Comparison of ENCODE assay signal across 14 cellular contexts in genomic region chr12:119182701-119183493, GRCh38. TPM values are rescaled to one million over a fixed set of nuclear protein-coding genes. Genes with fewer than 3 reads are reported as not detected.
DNase-seq lines count a peak whose midpoint lies in the region; ATAC-seq and TF ChIP-seq lines count a peak whose summit lies in the region.
"Had no signal": no experiment of that assay in that cellular context is flagged by ENCODE, and none has a peak within 500 bp of the region (broad histone marks: within the 10 kb centered on the region; RNA-seq: fewer than 3 reads in every experiment).

No MANE protein-coding gene starts in this region.

- ATAC-seq in WTC11 (no peak), GM18519 (IDR thresholded peaks at IDR 0.05; ENCODE audit: low FRiP score, unreplicated experiment) (no peak), GM18511 (IDR thresholded peaks at IDR 0.05; ENCODE audit: unreplicated experiment) (no peak)
- ATAC-seq: GM12878 had no signal

- H3K27me3 Mint-ChIP-seq in WTC11 (ENCODE audit: low read depth), result no peaks in the 10 kb centered on the region
- H3K27me3 Mint-ChIP-seq in activated T-helper 2 cell treated with anti-CD3 and anti-CD28 coated beads, Interferon-gamma antibody, Interleukin-2, Interleukin-4, amounts not matched to agents 10 μg/mL and 5 μg/mL and 100 μg/mL, durations not matched to agents 14 hours and 24 hours and 36 hours (ENCODE audit: low read depth), result peaks cover 3% of the 10 kb centered on the region

- H3K4me1 Mint-ChIP-seq in WTC11, result peaks cover 38% of the 10 kb centered on the region
- no peaks in the 10 kb centered on the region for H3K4me1 Mint-ChIP-seq in activated T-helper 2 cell treated with anti-CD3 and anti-CD28 coated beads, Interferon-gamma antibody, Interleukin-2, Interleukin-4, amounts not matched to agents 10 μg/mL and 5 μg/mL and 100 μg/mL, durations not matched to agents 14 hours and 24 hours and 36 hours (ENCODE audit: low read depth)

- no peaks in the 10 kb centered on the region for H3K36me3 Mint-ChIP-seq in WTC11
- no peaks in the 10 kb centered on the region for H3K36me3 Mint-ChIP-seq in activated T-helper 2 cell treated with anti-CD3 and anti-CD28 coated beads, Interferon-gamma antibody, Interleukin-2, Interleukin-4, amounts not matched to agents 10 μg/mL and 5 μg/mL and 100 μg/mL, durations not matched to agents 14 hours and 24 hours and 36 hours (ENCODE audit: low read depth)

- intact Hi-C loops in thyroid gland (cut with DNase I), result no loop called here
- intact Hi-C loops in activated T-helper 2 cell treated with anti-CD3 and anti-CD28 coated beads, Interferon-gamma antibody, Interleukin-2, Interleukin-4, amounts not matched to agents 10 μg/mL and 5 μg/mL and 100 μg/mL, durations not matched to agents 14 hours and 24 hours and 36 hours (cut with micrococcal nuclease), result no loop called here

- CTCF ChIA-PET in WTC11 (lab: Charles Lee), result no interaction called here

- H3K4me3 Mint-ChIP-seq in WTC11, result no peak overlapping the region
- no peak overlapping the region for H3K4me3 Mint-ChIP-seq in activated T-helper 2 cell treated with anti-CD3 and anti-CD28 coated beads, Interferon-gamma antibody, Interleukin-2, Interleukin-4, amounts not matched to agents 10 μg/mL and 5 μg/mL and 100 μg/mL, durations not matched to agents 14 hours and 24 hours and 36 hours (ENCODE audit: low read depth)

- peaks cover 28% of the 10 kb centered on the region for H3K4me1 ChIP-seq in mesodermal cell (ENCODE audit: control insufficient read depth, insufficient read depth, low read length, poor library complexity, severe bottlenecking)
- peaks cover 59 to 67% of the 10 kb centered on the region in 2 donors for H3K4me1 ChIP-seq in thyroid gland

- H3K9me3 ChIP-seq in mesodermal cell (ENCODE audit: control insufficient read depth, low read length), result no peaks in the 10 kb centered on the region
- H3K9me3 ChIP-seq in thyroid gland, result no peaks in the 10 kb centered on the region
- H3K9me3 ChIP-seq: Caco-2, neutrophil had no signal

- no peak for DNase-seq in WTC11 (ENCODE audit: low spot score)
- DNase-seq in fibroblast of pulmonary artery (ENCODE audit: low read depth), result peak; percentile 82
- peak; percentile 67 to 79 for DNase-seq in thyroid gland
- DNase-seq in erythroblast (lab: John Stamatoyannopoulos, UW), result no peak
- DNase-seq in activated T-helper 2 cell treated with anti-CD3 and anti-CD28 coated beads, Interferon-gamma antibody, Interleukin-2, Interleukin-4, amounts not matched to agents 10 μg/mL and 5 μg/mL and 100 μg/mL, durations not matched to agents 14 hours and 24 hours and 36 hours (ENCODE audit: low spot score), result no peak
- DNase-seq: activated CD4-positive, alpha-beta T cell treated with anti-CD3 and anti-CD28 coated beads for 1 hour; activated effector memory CD4-positive, alpha-beta T cell treated with anti-CD3 and anti-CD28 coated beads, Interleukin-2, amount 50 U/mL, for 16 hours; Caco-2; NCI-H1417 had no signal

- H3K27ac Mint-ChIP-seq in WTC11, result no peak overlapping the region
- H3K27ac Mint-ChIP-seq in activated T-helper 2 cell treated with anti-CD3 and anti-CD28 coated beads, Interferon-gamma antibody, Interleukin-2, Interleukin-4, amounts not matched to agents 10 μg/mL and 5 μg/mL and 100 μg/mL, durations not matched to agents 14 hours and 24 hours and 36 hours, result no peak overlapping the region

- TF ChIP-seq CTCF in WTC11 (IDR thresholded peaks at IDR 0.05) (no peak), fibroblast of pulmonary artery (IDR thresholded peaks at IDR 0.05; ENCODE audit: low read length, missing control alignments) (no peak), thyroid gland (IDR thresholded peaks at IDR 0.05) (no peak)

- peak in 1 of 2 donors; percentile 50 for TF ChIP-seq POLR2A in thyroid gland (IDR thresholded peaks at IDR 0.05)
- TF ChIP-seq POLR2A in erythroblast (IDR thresholded peaks at IDR 0.05; ENCODE audit: low read length), result no peak

- peaks cover 5% of the 10 kb centered on the region for H3K36me3 ChIP-seq in mesodermal cell (ENCODE audit: control insufficient read depth, insufficient read depth, low read length)
- peaks cover 0 to 8% of the 10 kb centered on the region in 2 donors for H3K36me3 ChIP-seq in thyroid gland
- H3K36me3 ChIP-seq: neutrophil had no signal

- H3K27ac ChIP-seq in mesodermal cell (ENCODE audit: low read depth, low read length, severe bottlenecking) (peak overlapping the region; percentile 43), thyroid gland (peak overlapping the region; percentile 68 to 82 (median 75))
- H3K27ac ChIP-seq: neutrophil had no signal

- no peaks in the 10 kb centered on the region for H3K27me3 ChIP-seq in thyroid gland

- WGBS in mesodermal cell (ENCODE audit: insufficient coverage in 2 of 2), 2 experiments, result 86 to 100% methylated on average over 1 to 2 of the region's 5 CpGs
- 75 to 76% methylated on average over 5 of the region's 5 CpGs for WGBS in thyroid gland, 2 donors

- H3K4me3 ChIP-seq in fibroblast of pulmonary artery (replicated peaks; ENCODE audit: low read depth, low read length) (no peak overlapping the region), mesodermal cell (ENCODE audit: extremely low read depth, insufficient read depth, low read length, poor library complexity, severe bottlenecking) (no peak overlapping the region), thyroid gland (replicated peaks in 1 of 3) (no peak overlapping the region)
- H3K4me3 ChIP-seq: GM12878 had no signal

- POLR2A ChIA-PET in WTC11 (lab: Charles Lee), result no interaction called here

- H3K9me3 Mint-ChIP-seq in WTC11, result no peaks in the 10 kb centered on the region
- no peaks in the 10 kb centered on the region for H3K9me3 Mint-ChIP-seq in activated T-helper 2 cell treated with anti-CD3 and anti-CD28 coated beads, Interferon-gamma antibody, Interleukin-2, Interleukin-4, amounts not matched to agents 10 μg/mL and 5 μg/mL and 100 μg/mL, durations not matched to agents 14 hours and 24 hours and 36 hours

TF ChIP-seq in WTC11, 78 proteins besides CTCF, POLR2A, EP300 and RAD21:
- TF ChIP-seq, protein P1, sequence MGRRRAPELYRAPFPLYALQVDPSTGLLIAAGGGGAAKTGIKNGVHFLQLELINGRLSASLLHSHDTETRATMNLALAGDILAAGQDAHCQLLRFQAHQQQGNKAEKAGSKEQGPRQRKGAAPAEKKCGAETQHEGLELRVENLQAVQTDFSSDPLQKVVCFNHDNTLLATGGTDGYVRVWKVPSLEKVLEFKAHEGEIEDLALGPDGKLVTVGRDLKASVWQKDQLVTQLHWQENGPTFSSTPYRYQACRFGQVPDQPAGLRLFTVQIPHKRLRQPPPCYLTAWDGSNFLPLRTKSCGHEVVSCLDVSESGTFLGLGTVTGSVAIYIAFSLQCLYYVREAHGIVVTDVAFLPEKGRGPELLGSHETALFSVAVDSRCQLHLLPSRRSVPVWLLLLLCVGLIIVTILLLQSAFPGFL (CRISPR knock-in tag; IDR thresholded peaks at IDR 0.05; ENCODE audit: borderline replicate concordance), result no peak
- TF ChIP-seq E2F4 (CRISPR knock-in tag; IDR thresholded peaks at IDR 0.05; ENCODE audit: borderline replicate concordance, low read depth) (no peak), MYBL2 (CRISPR knock-in tag; IDR thresholded peaks at IDR 0.05) (no peak), GTF2I (CRISPR knock-in tag; conservative IDR thresholded peaks at IDR 0.05) (0 out of 2 replicates have a peak, but pooled peaks have one; percentile 6)

RNA-seq across cellular contexts. Expression of gene HSPB8, which starts 4.2 kb away (rescaled TPM):
- total RNA-seq in WTC11 (2021) (6.7 to 7.6 TPM (median 7.6 TPM) in 3 replicates), thyroid gland (10 to 100 TPM; 39.0 to 73.9 (median 53.0) TPM)
- 9.4 TPM for polyA plus RNA-seq in mesodermal cell (2013, experiment 1 of 2)
- polyA plus RNA-seq in mesodermal cell (2013, experiment 2 of 2), result 10.9 TPM
- total RNA-seq in activated T-helper 2 cell treated with anti-CD3 and anti-CD28 coated beads, Interferon-gamma antibody, Interleukin-2, Interleukin-4, amounts not matched to agents 10 μg/mL and 5 μg/mL and 100 μg/mL, durations not matched to agents 14 hours and 24 hours and 36 hours, result not detected in 2 replicates
- polyA plus RNA-seq: GM12878 had no signal

Comparison
In these comparisons a context has a peak if more than half of its experiments do, and no peak if none do; other contexts are left out.
1. DNase-seq: peak in fibroblast of pulmonary artery (single experiment) and thyroid gland (2 of 2); none in WTC11 (single experiment), erythroblast (0 of 2) and activated T-helper 2 cell treated with anti-CD3 and anti-CD28 coated beads, Interferon-gamma antibody, Interleukin-2, Interleukin-4, amounts not matched to agents 10 μg/mL and 5 μg/mL and 100 μg/mL, durations not matched to agents 14 hours and 24 hours and 36 hours (single experiment).